11 cellular contexts compared by ENCODE assay signal in genomic region chr18:49628993-49629795, GRCh38.
DNase-seq lines count a peak whose midpoint lies in the region; ATAC-seq and TF ChIP-seq lines count a peak whose summit lies in the region.
"Had no signal": no experiment of that assay in that cellular context is flagged by ENCODE, and none has a peak within 500 bp of the region (broad histone marks: within the 10 kb centered on the region; RNA-seq: fewer than 3 reads in every experiment).

No MANE protein-coding gene starts in this region.

- no peaks in the 10 kb centered on the region for H3K36me3 ChIP-seq in A673 (ENCODE audit: insufficient read depth, low read length, poor library complexity, severe bottlenecking)
- no peaks in the 10 kb centered on the region for H3K36me3 ChIP-seq in Loucy (ENCODE audit: insufficient read depth, low read length)
- H3K36me3 ChIP-seq in ectodermal cell (ENCODE audit: control insufficient read depth, insufficient read depth, low read length): no peaks in the 10 kb centered on the region
- H3K36me3 ChIP-seq in mesodermal cell (ENCODE audit: control insufficient read depth, insufficient read depth, low read length): no peaks in the 10 kb centered on the region
- H3K36me3 ChIP-seq: ascending aorta; BLaER1 treated with 17β-estradiol and CSF1 and Interleukin-3, amounts not matched to agents 10 nM and 100 nM had no signal

- H4K20me1 ChIP-seq in Loucy (ENCODE audit: insufficient read depth, low read length, poor library complexity, severe bottlenecking): no peaks in the 10 kb centered on the region
- H4K20me1 ChIP-seq: BLaER1 treated with 17β-estradiol and CSF1 and Interleukin-3, amounts not matched to agents 10 nM and 100 nM had no signal

- no peaks in the 10 kb centered on the region for H3K79me2 ChIP-seq in Loucy (ENCODE audit: insufficient read depth, low read length)

- DNase-seq in A673 (ENCODE audit: low spot score): no peak
- DNase-seq in activated T-cell treated with anti-CD3 and anti-CD28 coated beads, Interleukin-2, amount 50 U/mL, for 72 hours: no peak
- no peak for DNase-seq in DMS114 treated with DMSO at 0.1 percent for 48 hours (lab: John Stamatoyannopoulos, UW; ENCODE audit: unreplicated experiment)
- DNase-seq: activated CD4-positive, alpha-beta T cell treated with anti-CD3 and anti-CD28 coated beads for 1 hour had no signal

- no peaks in the 10 kb centered on the region for H3F3A ChIP-seq in Loucy (ENCODE audit: low read depth)

- H3K4me1 ChIP-seq in A673 (ENCODE audit: insufficient read depth, low read length, poor library complexity, severe bottlenecking): no peaks in the 10 kb centered on the region
- H3K4me1 ChIP-seq in Loucy (ENCODE audit: insufficient read depth, low read length, poor library complexity, severe bottlenecking): peaks cover 18% of the 10 kb centered on the region
- H3K4me1 ChIP-seq in ectodermal cell (ENCODE audit: control insufficient read depth, insufficient read depth, low read length): peaks cover 20% of the 10 kb centered on the region
- H3K4me1 ChIP-seq in mesodermal cell (ENCODE audit: control insufficient read depth, insufficient read depth, low read length, poor library complexity, severe bottlenecking): peaks cover 3% of the 10 kb centered on the region
- H3K4me1 ChIP-seq: ascending aorta had no signal

- no peaks in the 10 kb centered on the region for H3K4me1 Mint-ChIP-seq in activated T-cell treated with anti-CD3 and anti-CD28 coated beads, Interleukin-2, amount 50 U/mL, for 72 hours (ENCODE audit: low read depth)

- no peak overlapping the region for H3K4me2 ChIP-seq in Loucy (ENCODE audit: low read depth, low read length, poor library complexity, severe bottlenecking)

- BruUV-seq in A673 (replicated peaks; lab: Mats Ljungman, UMichigan): no TSS peak

- intact Hi-C loops in A673 (cut with micrococcal nuclease; ENCODE audit: unreplicated experiment): no loop called here

- H3K4me3 ChIP-seq in A673 (ENCODE audit: low read depth, low read length, poor library complexity, severe bottlenecking) (no peak overlapping the region), Loucy (ENCODE audit: low read length, poor library complexity, severe bottlenecking) (no peak overlapping the region), ectodermal cell (ENCODE audit: insufficient read depth, low read depth, low read length) (no peak overlapping the region), mesodermal cell (ENCODE audit: extremely low read depth, insufficient read depth, low read length, poor library complexity, severe bottlenecking) (no peak overlapping the region)
- H3K4me3 ChIP-seq: ascending aorta; BLaER1 treated with 17β-estradiol and CSF1 and Interleukin-3, amounts not matched to agents 10 nM and 100 nM had no signal

- H3K9me3 Mint-ChIP-seq in activated T-cell treated with anti-CD3 and anti-CD28 coated beads, Interleukin-2, amount 50 U/mL, for 72 hours: no peaks in the 10 kb centered on the region

- TF ChIP-seq CTCF in A673 (conservative IDR thresholded peaks at IDR 0.05; ENCODE audit: low read depth, low read length): peak; percentile 37; the same call in 1 of the 2 replicates
- TF ChIP-seq CTCF in Loucy (conservative IDR thresholded peaks at IDR 0.05; ENCODE audit: low read length): peak; percentile 49

- no peak overlapping the region for H2AFZ ChIP-seq in Loucy (ENCODE audit: low read length)

- POLR2A ChIA-PET in A673 (lab: Charles Lee; ENCODE audit: low non-redundant PET): interaction anchor here (0.6 kb wide), 1 partner anchor 8 kb away, joined by 7 read pairs; no protein-coding TSS in a partner anchor

- H3K27me3 ChIP-seq in A673 (replicated peaks; ENCODE audit: insufficient read depth, low read depth, low read length, poor library complexity): no peaks in the 10 kb centered on the region
- H3K27me3 ChIP-seq in Loucy (ENCODE audit: insufficient read depth, low read length, poor library complexity, severe bottlenecking): no peaks in the 10 kb centered on the region
- H3K27me3 ChIP-seq in ectodermal cell (ENCODE audit: control insufficient read depth, insufficient read depth, low read length, poor library complexity, severe bottlenecking): no peaks in the 10 kb centered on the region
- H3K27me3 ChIP-seq: ascending aorta; BLaER1 treated with 17β-estradiol and CSF1 and Interleukin-3, amounts not matched to agents 10 nM and 100 nM had no signal

- ATAC-seq in HG03571 (IDR thresholded peaks at IDR 0.05; ENCODE audit: unreplicated experiment) (no peak), HG03378 (IDR thresholded peaks at IDR 0.05; ENCODE audit: unreplicated experiment) (no peak)
- ATAC-seq in activated T-cell treated with anti-CD3 and anti-CD28 coated beads, Interleukin-2, amount 50 U/mL, for 72 hours (replicated peaks in 1 of 2): no peak

- H3K36me3 Mint-ChIP-seq in activated T-cell treated with anti-CD3 and anti-CD28 coated beads, Interleukin-2, amount 50 U/mL, for 72 hours (ENCODE audit: insufficient read depth in 2 of 2): no peaks in the 10 kb centered on the region

- H3K9me3 ChIP-seq in A673 (ENCODE audit: low read depth, low read length, poor library complexity, severe bottlenecking): no peaks in the 10 kb centered on the region
- no peaks in the 10 kb centered on the region for H3K9me3 ChIP-seq in Loucy (ENCODE audit: insufficient read depth, low read depth, low read length)
- no peaks in the 10 kb centered on the region for H3K9me3 ChIP-seq in ectodermal cell (ENCODE audit: control insufficient read depth, low read length)
- H3K9me3 ChIP-seq in mesodermal cell (ENCODE audit: control insufficient read depth, low read length): no peaks in the 10 kb centered on the region
- H3K9me3 ChIP-seq: ascending aorta; BLaER1 treated with 17β-estradiol and CSF1 and Interleukin-3, amounts not matched to agents 10 nM and 100 nM had no signal

- 82 to 83% methylated on average over 15 of the region's 15 CpGs for WGBS in ectodermal cell, 2 experiments
- 82 to 86% methylated on average over 13 to 14 of the region's 15 CpGs for WGBS in mesodermal cell (ENCODE audit: insufficient coverage in 2 of 2), 2 experiments

- H3K27ac ChIP-seq in A673 (ENCODE audit: low read depth, low read length, poor library complexity, severe bottlenecking) (no peak overlapping the region), ectodermal cell (ENCODE audit: insufficient read depth, low read depth, low read length, poor library complexity, severe bottlenecking) (peak overlapping the region; percentile 90), mesodermal cell (ENCODE audit: low read depth, low read length, severe bottlenecking) (peak overlapping the region; percentile 57)
- H3K27ac ChIP-seq: ascending aorta; BLaER1 treated with 17β-estradiol and CSF1 and Interleukin-3, amounts not matched to agents 10 nM and 100 nM had no signal

- no peaks in the 10 kb centered on the region for H3K9me2 ChIP-seq in Loucy (replicated peaks; ENCODE audit: low read depth, low read length)

- H3K9ac ChIP-seq in Loucy (ENCODE audit: low read depth, low read length, poor library complexity, severe bottlenecking): no peak overlapping the region
- H3K9ac ChIP-seq: BLaER1 treated with 17β-estradiol and CSF1 and Interleukin-3, amounts not matched to agents 10 nM and 100 nM had no signal

- H3K27ac Mint-ChIP-seq in activated T-cell treated with anti-CD3 and anti-CD28 coated beads, Interleukin-2, amount 50 U/mL, for 72 hours: no peak overlapping the region

- no peak overlapping the region for H3K4me3 Mint-ChIP-seq in activated T-cell treated with anti-CD3 and anti-CD28 coated beads, Interleukin-2, amount 50 U/mL, for 72 hours

- CTCF ChIA-PET in A673 (lab: Charles Lee): no interaction called here

- peaks cover 26% of the 10 kb centered on the region for H3K27me3 Mint-ChIP-seq in activated T-cell treated with anti-CD3 and anti-CD28 coated beads, Interleukin-2, amount 50 U/mL, for 72 hours (ENCODE audit: low read depth)
